1 cellular context compared by ENCODE assay signal in genomic region chr1:185312361-185312760, GRCh38.
TF ChIP-seq lines count a peak whose summit lies in the region.

No MANE protein-coding gene starts in this region.

TF ChIP-seq in K562, 482 proteins besides CTCF, POLR2A, EP300 and RAD21:
- TF ChIP-seq HOMEZ (CRISPR knock-in tag; IDR thresholded peaks at IDR 0.05) (no peak), AFF1 (IDR thresholded peaks at IDR 0.05; ENCODE audit: low read depth in 1 of 2, partially characterized antibody in 2 of 2) (no peak), IRF1 (CRISPR knock-in tag; IDR thresholded peaks at IDR 0.05; ENCODE audit: borderline replicate concordance) (no peak), GTF2E2 (tag; IDR thresholded peaks at IDR 0.05) (no peak), NCOA6 (IDR thresholded peaks at IDR 0.05) (no peak), CC2D1A (IDR thresholded peaks at IDR 0.05) (no peak), DNMT1 (IDR thresholded peaks at IDR 0.05) (no peak), TOE1 (IDR thresholded peaks at IDR 0.05; ENCODE audit: borderline replicate concordance) (no peak), TOE1 (CRISPR knock-in tag; IDR thresholded peaks at IDR 0.05; ENCODE audit: borderline replicate concordance, low read depth) (no peak), KLF13 (tag; IDR thresholded peaks at IDR 0.05; ENCODE audit: borderline replicate concordance, low read depth) (no peak), RBM25 (IDR thresholded peaks at IDR 0.05; ENCODE audit: low read depth, low read length, severe bottlenecking) (no peak), RB1 (IDR thresholded peaks at IDR 0.05; ENCODE audit: low read depth) (no peak), REST (CRISPR knock-in tag; IDR thresholded peaks at IDR 0.05; ENCODE audit: low read depth) (no peak), EWSR1 (IDR thresholded peaks at IDR 0.05; ENCODE audit: borderline replicate concordance, low read depth, partially characterized antibody) (no peak)
